15 cellular contexts compared by ENCODE assay signal in genomic region chr20:44579313-44580090, GRCh38. TPM values are rescaled to one million over a fixed set of nuclear protein-coding genes. Genes with fewer than 3 reads are reported as not detected.
DNase-seq lines count a peak whose midpoint lies in the region; ATAC-seq, FAIRE-seq and TF ChIP-seq lines count a peak whose summit lies in the region.
"Had no signal": no experiment of that assay in that cellular context is flagged by ENCODE, and none has a peak within 500 bp of the region (broad histone marks: within the 10 kb centered on the region; RNA-seq: fewer than 3 reads in every experiment).

No MANE protein-coding gene starts in this region.

- TF ChIP-seq CTCF in OCI-LY1 (IDR thresholded peaks at IDR 0.05; ENCODE audit: low read length), result no peak
- no peak for TF ChIP-seq CTCF in endothelial cell of umbilical vein (IDR thresholded peaks at IDR 0.05; ENCODE audit: extremely low read depth in 1 of 2, insufficient read depth in 1 of 2, low read depth in 1 of 2, low read length in 2 of 2)
- TF ChIP-seq CTCF in osteocyte (IDR thresholded peaks at IDR 0.05), result no peak
- TF ChIP-seq CTCF in GM13976 (IDR thresholded peaks at IDR 0.05; ENCODE audit: borderline replicate concordance, control extremely low read depth, extremely low read depth, insufficient read depth, missing control alignments), result no peak

- POLR2A ChIA-PET in endothelial cell of umbilical vein (lab: Charles Lee), result no interaction called here

- H3K27me3 Mint-ChIP-seq in osteocyte (ENCODE audit: unreplicated experiment), result no peaks in the 10 kb centered on the region
- no peaks in the 10 kb centered on the region for H3K27me3 Mint-ChIP-seq in stimulated activated naive CD8-positive, alpha-beta T cell treated with anti-CD3 and anti-CD28 coated beads, Interleukin-15, amount 100 ng/mL, for 72 hours

- H3K27ac Mint-ChIP-seq in osteocyte (ENCODE audit: unreplicated experiment), result peak overlapping the region; percentile 43
- H3K27ac Mint-ChIP-seq in stimulated activated naive CD8-positive, alpha-beta T cell treated with anti-CD3 and anti-CD28 coated beads, Interleukin-15, amount 100 ng/mL, for 72 hours, result no peak overlapping the region
- H3K27ac Mint-ChIP-seq: GM23338 had no signal

- H3K4me1 ChIP-seq in ACC112 (ENCODE audit: control insufficient read depth, insufficient read depth, low read length, unreplicated experiment) (peaks cover 66% of the 10 kb centered on the region), OCI-LY1 (ENCODE audit: insufficient read depth, low read length, severe bottlenecking) (peaks cover 81% of the 10 kb centered on the region), endothelial cell of umbilical vein (ENCODE audit: control insufficient read depth, extremely low read depth, insufficient read depth, low read length) (peaks cover 63% of the 10 kb centered on the region)

- H3K36me3 ChIP-seq in ACC112 (ENCODE audit: insufficient read depth, low read length), result no peaks in the 10 kb centered on the region
- H3K36me3 ChIP-seq in OCI-LY1 (ENCODE audit: insufficient read depth, low read length), result no peaks in the 10 kb centered on the region
- no peaks in the 10 kb centered on the region for H3K36me3 ChIP-seq in endothelial cell of umbilical vein (ENCODE audit: control insufficient read depth in 2 of 2, extremely low read depth in 1 of 2, insufficient read depth in 2 of 2, low read length in 2 of 2)

- H4K20me1 ChIP-seq in OCI-LY1 (ENCODE audit: insufficient read depth, low read length) (no peaks in the 10 kb centered on the region), endothelial cell of umbilical vein (replicated peaks; ENCODE audit: control insufficient read depth, extremely low read depth, insufficient read depth, low read length) (no peaks in the 10 kb centered on the region)

- DNase-seq in endothelial cell of umbilical vein (ENCODE audit: low read depth, low spot score), result peak; percentile 93
- DNase-seq in osteocyte (ENCODE audit: extremely low spot score, unreplicated experiment), result no peak
- DNase-seq in GM13976 (ENCODE audit: low spot score), result no peak
- no peak for DNase-seq in Ammon's horn (ENCODE audit: low spot score)
- no peak for DNase-seq in stimulated activated naive CD8-positive, alpha-beta T cell treated with anti-CD3 and anti-CD28 coated beads, Interleukin-15, amount 100 ng/mL, for 72 hours
- DNase-seq in activated T-cell treated with anti-CD3 and anti-CD28 coated beads for 4 hours, result no peak
- DNase-seq: body of pancreas, NCI-H2029 treated with DMSO at 0.1 percent for 48 hours, OCI-M1, T-helper 1 cell had no signal

- in situ Hi-C loops in GM13976 (cut with MboI; ENCODE audit: low sequenced_read_pairs, unreplicated experiment), result no loop called here

- no peaks in the 10 kb centered on the region for H3K9me3 Mint-ChIP-seq in osteocyte (ENCODE audit: unreplicated experiment)
- no peaks in the 10 kb centered on the region for H3K9me3 Mint-ChIP-seq in stimulated activated naive CD8-positive, alpha-beta T cell treated with anti-CD3 and anti-CD28 coated beads, Interleukin-15, amount 100 ng/mL, for 72 hours
- H3K9me3 Mint-ChIP-seq: GM23338 had no signal

- peak; percentile 96 for FAIRE-seq in endothelial cell of umbilical vein (lab: Jason Lieb, UNC)

- H2AFZ ChIP-seq in ACC112 (ENCODE audit: low read length, unreplicated experiment) (no peak overlapping the region), OCI-LY1 (ENCODE audit: low read length) (peak overlapping the region; percentile 47), endothelial cell of umbilical vein (ENCODE audit: low read depth, low read length) (no peak overlapping the region)
- H2AFZ ChIP-seq: GM23338 had no signal

- no TSS peak for BruUV-seq in endothelial cell of umbilical vein (replicated peaks; lab: Mats Ljungman, UMichigan)

- peaks cover 62% of the 10 kb centered on the region for H3K4me1 Mint-ChIP-seq in osteocyte (ENCODE audit: unreplicated experiment)
- peaks cover 15% of the 10 kb centered on the region for H3K4me1 Mint-ChIP-seq in stimulated activated naive CD8-positive, alpha-beta T cell treated with anti-CD3 and anti-CD28 coated beads, Interleukin-15, amount 100 ng/mL, for 72 hours

- no peaks in the 10 kb centered on the region for H3K9me3 ChIP-seq in OCI-LY1 (ENCODE audit: low read length)
- H3K9me3 ChIP-seq in endothelial cell of umbilical vein (replicated peaks; ENCODE audit: control insufficient read depth, insufficient read depth, low read length), result no peaks in the 10 kb centered on the region
- H3K9me3 ChIP-seq: body of pancreas had no signal

- H3K9me1 ChIP-seq in endothelial cell of umbilical vein (replicated peaks; ENCODE audit: control insufficient read depth, extremely low read depth, insufficient read depth, low read length), result no peaks in the 10 kb centered on the region

- no peak for TF ChIP-seq POLR2A in endothelial cell of umbilical vein (IDR thresholded peaks at IDR 0.05; ENCODE audit: low read depth, low read length)

- peaks cover 2% of the 10 kb centered on the region for H3K36me3 Mint-ChIP-seq in osteocyte (ENCODE audit: unreplicated experiment)

- H3K4me2 ChIP-seq in OCI-LY1 (ENCODE audit: low read length), result peak overlapping the region; percentile 20; the same call in 1 of the 2 replicates
- H3K4me2 ChIP-seq in endothelial cell of umbilical vein (ENCODE audit: insufficient read depth, low read length), result peak overlapping the region; percentile 67
- H3K4me2 ChIP-seq: GM23338 had no signal

- no peaks in the 10 kb centered on the region for H3K27me3 ChIP-seq in ACC112 (ENCODE audit: insufficient read depth, low read length)
- H3K27me3 ChIP-seq in OCI-LY1 (ENCODE audit: insufficient read depth, low read length), result no peaks in the 10 kb centered on the region
- no peaks in the 10 kb centered on the region for H3K27me3 ChIP-seq in endothelial cell of umbilical vein (ENCODE audit: control insufficient read depth in 2 of 2, insufficient read depth in 2 of 2, low read length in 2 of 2)
- H3K27me3 ChIP-seq: body of pancreas had no signal

- peaks cover 15% of the 10 kb centered on the region for H3K79me2 ChIP-seq in ACC112 (ENCODE audit: control insufficient read depth, insufficient read depth, low read length, unreplicated experiment)
- H3K79me2 ChIP-seq in OCI-LY1 (ENCODE audit: insufficient read depth, low read length), result no peaks in the 10 kb centered on the region
- peaks cover 40% of the 10 kb centered on the region for H3K79me2 ChIP-seq in endothelial cell of umbilical vein (ENCODE audit: control insufficient read depth, insufficient read depth, low read length)

- H3K4me3 Mint-ChIP-seq in osteocyte (ENCODE audit: unreplicated experiment), result no peak overlapping the region
- H3K4me3 Mint-ChIP-seq in stimulated activated naive CD8-positive, alpha-beta T cell treated with anti-CD3 and anti-CD28 coated beads, Interleukin-15, amount 100 ng/mL, for 72 hours, result no peak overlapping the region
- H3K4me3 Mint-ChIP-seq: GM23338 had no signal

- dilution Hi-C loops in endothelial cell of umbilical vein (cut with MboI; ENCODE audit: extremely low pct_ligation_motif_present, low sequenced_read_pairs), result no loop called here

- no peaks in the 10 kb centered on the region for H3K9me2 ChIP-seq in OCI-LY1 (ENCODE audit: low read depth, low read length)

- H3K27ac ChIP-seq in ACC112 (ENCODE audit: low read depth, low read length) (peak overlapping the region; percentile 65), OCI-LY1 (ENCODE audit: low read depth, low read length, poor library complexity, severe bottlenecking) (peak overlapping the region; percentile 98), endothelial cell of umbilical vein (ENCODE audit: insufficient read depth, low read depth, low read length) (peak overlapping the region; percentile 96)
- H3K27ac ChIP-seq: body of pancreas, epithelial cell of prostate, HL-60 had no signal

- H3K4me3 ChIP-seq in ACC112 (ENCODE audit: low read depth, low read length) (no peak overlapping the region), OCI-LY1 (ENCODE audit: low read depth, low read length, poor library complexity, severe bottlenecking) (no peak overlapping the region), endothelial cell of umbilical vein (replicated peaks in 1 of 3; ENCODE audit: insufficient read depth in 1 of 3, low read depth in 1 of 3, low read length in 3 of 3) (no peak overlapping the region)
- H3K4me3 ChIP-seq: body of pancreas, GM23338 had no signal

- peak overlapping the region; percentile 11; the same call in 1 of the 2 replicates for H3K9ac ChIP-seq in OCI-LY1 (ENCODE audit: low read length)
- H3K9ac ChIP-seq in endothelial cell of umbilical vein (replicated peaks; ENCODE audit: extremely low read depth, insufficient read depth, low read length), result peak overlapping the region; percentile 53

- intact Hi-C loops in endothelial cell of umbilical vein (cut with micrococcal nuclease), result no loop called here

- no peak for ATAC-seq in stimulated activated naive CD8-positive, alpha-beta T cell treated with anti-CD3 and anti-CD28 coated beads, Interleukin-15, amount 100 ng/mL, for 72 hours
- ATAC-seq: body of pancreas, GM23338 had no signal

- CTCF ChIA-PET in endothelial cell of umbilical vein (lab: Charles Lee), result interaction anchor here (0.9 to 1.6 kb wide), 4 partner anchors 13 to 106 kb away, joined by 4 to 5 read pairs (median 4); no protein-coding TSS in a partner anchor

- no peaks in the 10 kb centered on the region for H3F3A ChIP-seq in OCI-LY1 (ENCODE audit: insufficient read depth, low read length)

TF ChIP-seq in endothelial cell of umbilical vein, 7 proteins besides CTCF, POLR2A, EP300 and RAD21 (continues in another document):
- TF ChIP-seq GATA2 (IDR thresholded peaks at IDR 0.05; ENCODE audit: insufficient read depth, insufficient read length, low read depth, low read length) (peak; percentile 10), POLR2AphosphoS5 (IDR thresholded peaks at IDR 0.05; ENCODE audit: insufficient read depth, low read depth, low read length) (peak; percentile 67)

RNA-seq across cellular contexts. Expression of gene PKIG, which starts 2.9 kb away (rescaled TPM):
- total RNA-seq in endothelial cell of umbilical vein (127 and 135 TPM in 2 replicates), osteocyte (26.0 and 29.5 TPM in 2 replicates)
- polyA plus RNA-seq in endothelial cell of umbilical vein, result 167 and 174 TPM in 2 replicates
- 167 and 187 TPM in 2 replicates for polyA plus RNA-seq in endothelial cell of umbilical vein (2011; cell fraction: cytosol; rRNA removed)
- 71.4 and 78.6 TPM in 2 replicates for polyA plus RNA-seq in endothelial cell of umbilical vein (2011; cell fraction: nucleus; rRNA removed)
- 153 and 185 TPM in 2 replicates for polyA plus RNA-seq in endothelial cell of umbilical vein (2012)
- polyA minus RNA-seq in endothelial cell of umbilical vein, result 66.6 and 89.4 TPM in 2 replicates
- polyA minus RNA-seq in endothelial cell of umbilical vein (2011; cell fraction: cytosol; rRNA and poly(A)+ RNA removed), result 6.9 TPM
- 29.8 and 37.1 TPM in 2 replicates for polyA minus RNA-seq in endothelial cell of umbilical vein (2011; cell fraction: nucleus; rRNA and poly(A)+ RNA removed)

RNA-seq across cellular contexts. Expression of gene SERINC3, which starts 57.6 kb away (rescaled TPM):
- total RNA-seq in endothelial cell of umbilical vein (83.7 TPM in 2 replicates), osteocyte (121 and 125 TPM in 2 replicates)
- polyA plus RNA-seq in endothelial cell of umbilical vein, result 177 and 181 TPM in 2 replicates
- polyA plus RNA-seq in endothelial cell of umbilical vein (2011; cell fraction: cytosol; rRNA removed), result 98.8 and 101 TPM in 2 replicates
- 73.0 TPM in 2 replicates for polyA plus RNA-seq in endothelial cell of umbilical vein (2011; cell fraction: nucleus; rRNA removed)
- 90.8 and 99.9 TPM in 2 replicates for polyA plus RNA-seq in endothelial cell of umbilical vein (2012)
- 365 and 372 TPM in 2 replicates for polyA minus RNA-seq in endothelial cell of umbilical vein
- polyA minus RNA-seq in endothelial cell of umbilical vein (2011; cell fraction: cytosol; rRNA and poly(A)+ RNA removed), result 119 TPM
- 65.2 and 81.4 TPM in 2 replicates for polyA minus RNA-seq in endothelial cell of umbilical vein (2011; cell fraction: nucleus; rRNA and poly(A)+ RNA removed)
